In the genomic region with DNA sequence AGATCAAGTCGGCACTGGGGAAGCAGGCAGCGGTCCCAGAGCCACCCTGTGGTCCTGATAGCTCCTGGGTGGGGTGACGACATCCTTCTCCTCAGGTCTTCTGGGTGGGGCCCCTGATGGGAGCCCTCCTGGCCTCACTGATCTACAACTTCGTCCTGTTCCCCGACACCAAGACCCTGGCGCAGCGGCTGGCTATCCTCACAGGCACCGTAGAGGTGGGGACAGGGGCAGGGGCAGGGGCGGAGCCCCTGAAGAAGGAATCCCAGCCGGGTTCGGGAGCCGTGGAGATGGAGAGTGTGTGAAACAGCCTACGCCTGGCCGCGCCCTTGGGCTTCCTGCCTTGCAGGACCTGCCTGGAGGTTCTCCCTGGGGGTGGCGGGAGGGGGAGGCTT, we compare ENCODE assay signal across 28 cellular contexts. TPM values are rescaled to one million over a fixed set of nuclear protein-coding genes. Genes with fewer than 3 reads are reported as not detected.
A peak's percentile ranks its signal among the peaks of the same experiment; 100 is the strongest.
DNase-seq lines count a peak whose midpoint lies in the region; ATAC-seq and TF ChIP-seq lines count a peak whose summit lies in the region.
"Had no signal": no experiment of that assay in that cellular context is flagged by ENCODE, and none has a peak within 500 bp of the region (broad histone marks: within the 10 kb centered on the region; RNA-seq: fewer than 3 reads in every experiment).

No MANE protein-coding gene starts in this region.

- H3K9me3 ChIP-seq in BLaER1 (no peaks in the 10 kb centered on the region), T-helper 17 cell (ENCODE audit: control insufficient read depth, low read length, poor library complexity, severe bottlenecking) (no peaks in the 10 kb centered on the region), esophagus muscularis mucosa (no peaks in the 10 kb centered on the region), sigmoid colon (no peaks in the 10 kb centered on the region), hepatocyte (ENCODE audit: low read depth) (no peaks in the 10 kb centered on the region)
- H3K9me3 ChIP-seq: BE2C, heart right ventricle, left lung, pancreas had no signal

- H3K4me3 ChIP-seq in BLaER1 (no peak overlapping the region), esophagus muscularis mucosa (no peak overlapping the region), sigmoid colon (no peak overlapping the region), hepatocyte (no peak overlapping the region)
- H3K4me3 ChIP-seq: heart right ventricle, left lung, pancreas, PC-9 had no signal

- H2AFZ ChIP-seq in hepatocyte = no peak overlapping the region
- H2AFZ ChIP-seq: PC-9 had no signal

- no peaks in the 10 kb centered on the region for H3K79me2 ChIP-seq in hepatocyte

- H3K9me2 ChIP-seq in hepatocyte (replicated peaks; ENCODE audit: insufficient read depth) = no peaks in the 10 kb centered on the region

- TF ChIP-seq CTCF in esophagus muscularis mucosa (IDR thresholded peaks at IDR 0.05) (no peak), sigmoid colon (IDR thresholded peaks at IDR 0.05) (no peak), hepatocyte (IDR thresholded peaks at IDR 0.05; ENCODE audit: poor library complexity) (no peak)

- no peaks in the 10 kb centered on the region for H3K36me3 Mint-ChIP-seq in T-helper 17 cell (ENCODE audit: low read depth)
- H3K36me3 Mint-ChIP-seq: mesothelial cell of epicardium, natural killer cell, type B pancreatic cell had no signal

- H4K20me1 ChIP-seq in BLaER1 (no peaks in the 10 kb centered on the region), hepatocyte (ENCODE audit: insufficient read depth, poor library complexity, severe bottlenecking) (no peaks in the 10 kb centered on the region)

- H3K27ac ChIP-seq in BLaER1 (0 out of 2 replicates have a peak overlapping the region, but pooled peaks have one; percentile 8), esophagus muscularis mucosa (replicated peaks in 1 of 4) (peak overlapping the region; percentile 2 to 62 (median 54)), sigmoid colon (peak overlapping the region in 3 of 4 donors; percentile 53 to 69 (median 60)), hepatocyte (no peak overlapping the region)
- H3K27ac ChIP-seq: heart right ventricle, left lung, pancreas, PC-9 had no signal

- ATAC-seq in T-helper 17 cell = no peak
- ATAC-seq: natural killer cell; stimulated activated naive CD8-positive, alpha-beta T cell treated with anti-CD3 and anti-CD28 coated beads, Interleukin-15, Interleukin-2, amounts not matched to agents 100 U/mL and 50 U/mL, for 24 hours had no signal

- TF ChIP-seq EP300 in esophagus muscularis mucosa (IDR thresholded peaks at IDR 0.05) = no peak
- no peak for TF ChIP-seq EP300 in sigmoid colon (IDR thresholded peaks at IDR 0.05)

- DNase-seq in T-helper 17 cell (no peak), esophagus muscularis mucosa (ENCODE audit: extremely low spot score) (no peak), sigmoid colon (peak; percentile 67), hypothalamus (lab: John Stamatoyannopoulos, UW) (no peak), mucosa of gallbladder (ENCODE audit: low spot score) (no peak), hepatocyte (ENCODE audit: low spot score) (no peak), GM03348 (ENCODE audit: low spot score) (no peak)
- DNase-seq: activated CD4-positive, alpha-beta T cell treated with anti-CD3 and anti-CD28 coated beads for 1 hour; BE2C; COR-L47; dermis blood vessel endothelial cell; DMS79 treated with DMSO at 0.1 percent for 48 hours; GOT3; heart right ventricle; Karpas-422; left lung; natural killer cell; NCI-H146; NCI-H524; NK-92 treated with Interleukin-12 subunit alpha and Interleukin-12 subunit beta, amount 100 ng/mL, for 24 hours; pancreas; PC-9; SHP77 treated with DMSO at 0.1 percent for 48 hours; stimulated activated naive CD8-positive, alpha-beta T cell treated with anti-CD3 and anti-CD28 coated beads, Interleukin-15, Interleukin-2, amounts not matched to agents 100 U/mL and 50 U/mL, for 24 hours had no signal

- intact Hi-C loops in esophagus muscularis mucosa (cut with DNase I) (no loop called here), sigmoid colon (cut with DNase I) (no loop called here)

- peak overlapping the region; percentile 61 for H3K27ac Mint-ChIP-seq in T-helper 17 cell
- H3K27ac Mint-ChIP-seq: mesothelial cell of epicardium, natural killer cell, type B pancreatic cell had no signal

- WGBS in esophagus muscularis mucosa = 74% methylated on average over 13 of the region's 16 CpGs
- WGBS in sigmoid colon, 2 donors = 39 to 68% methylated on average over 16 of the region's 16 CpGs
- WGBS in hepatocyte (ENCODE audit: low lambda C conversion rate, missing lambda C conversion rate) = 70% methylated on average over 14 of the region's 16 CpGs

- H3K27me3 Mint-ChIP-seq in T-helper 17 cell = no peaks in the 10 kb centered on the region
- H3K27me3 Mint-ChIP-seq: type B pancreatic cell had no signal

- no peak for TF ChIP-seq POLR2A in esophagus muscularis mucosa (IDR thresholded peaks at IDR 0.05; ENCODE audit: low read depth)
- no peak for TF ChIP-seq POLR2A in sigmoid colon (IDR thresholded peaks at IDR 0.05)

- H3K27me3 ChIP-seq in BLaER1 (no peaks in the 10 kb centered on the region), esophagus muscularis mucosa (peaks cover 0 to 5% (median 0%) of the 10 kb centered on the region in 4 donors), sigmoid colon (no peaks in the 10 kb centered on the region), hepatocyte (no peaks in the 10 kb centered on the region)
- H3K27me3 ChIP-seq: BE2C, pancreas had no signal

- H3K4me2 ChIP-seq in BLaER1 = no peak overlapping the region
- no peak overlapping the region for H3K4me2 ChIP-seq in hepatocyte
- H3K4me2 ChIP-seq: PC-9 had no signal

- no peak overlapping the region for H3K9ac ChIP-seq in BLaER1

- peaks cover under 1% of the 10 kb centered on the region for H3K4me1 Mint-ChIP-seq in T-helper 17 cell
- H3K4me1 Mint-ChIP-seq: natural killer cell had no signal

- peaks cover 21% of the 10 kb centered on the region for H3K4me1 ChIP-seq in BLaER1
- H3K4me1 ChIP-seq in esophagus muscularis mucosa = peaks cover 7 to 23% (median 20%) of the 10 kb centered on the region in 4 donors
- H3K4me1 ChIP-seq in sigmoid colon = peaks cover 0 to 18% (median 14%) of the 10 kb centered on the region in 4 donors
- peaks cover 9% of the 10 kb centered on the region for H3K4me1 ChIP-seq in hepatocyte (ENCODE audit: insufficient read depth)
- H3K4me1 ChIP-seq: pancreas had no signal

- no peak overlapping the region for H3K4me3 Mint-ChIP-seq in T-helper 17 cell
- H3K4me3 Mint-ChIP-seq: mesothelial cell of epicardium, natural killer cell, type B pancreatic cell had no signal

- no peaks in the 10 kb centered on the region for H3K36me3 ChIP-seq in BLaER1
- H3K36me3 ChIP-seq in esophagus muscularis mucosa = no peaks in the 10 kb centered on the region
- H3K36me3 ChIP-seq in sigmoid colon = no peaks in the 10 kb centered on the region
- no peaks in the 10 kb centered on the region for H3K36me3 ChIP-seq in hepatocyte (replicated peaks; ENCODE audit: insufficient read depth, low read depth)
- H3K36me3 ChIP-seq: BE2C, heart right ventricle, left lung, pancreas had no signal

RNA-seq across cellular contexts. Expression of a gene that starts 2.6 kb away (rescaled TPM):
- not detected for total RNA-seq in T-helper 17 cell
- under 1 TPM in 1 of 4 donors, not detected in 3; 0.11 TPM for total RNA-seq in esophagus muscularis mucosa
- under 1 TPM; 0.14 to 0.83 (median 0.60) TPM for total RNA-seq in sigmoid colon
- polyA plus RNA-seq in sigmoid colon = under 1 TPM in 1 of 3 donors, not detected in 2; 0.12 TPM
- total RNA-seq in mucosa of gallbladder = 0.32 TPM
- not detected in 2 replicates for total RNA-seq in hepatocyte
- polyA plus RNA-seq in hepatocyte = 0.23 TPM in 1 of 2 replicates, not detected in the other
- total RNA-seq: bronchial epithelial cell, dermis blood vessel endothelial cell, heart right ventricle, natural killer cell, PC-9 had no signal

RNA-seq across cellular contexts. Expression of a gene that starts 13.7 kb away (rescaled TPM):
- total RNA-seq in T-helper 17 cell (not detected), esophagus muscularis mucosa (under 1 TPM in 1 of 4 donors, not detected in 3; 0.83 TPM), sigmoid colon (not detected), mucosa of gallbladder (1.6 TPM), hepatocyte (1.2 and 1.3 TPM in 2 replicates)
- polyA plus RNA-seq in sigmoid colon (under 1 TPM in 1 of 3 donors, not detected in 2; 0.09 TPM), hepatocyte (0.50 and 1.2 TPM in 2 replicates)
- total RNA-seq: natural killer cell had no signal

RNA-seq across cellular contexts. Expression of a gene that starts 24.8 kb away (rescaled TPM):
- total RNA-seq in T-helper 17 cell (not detected), esophagus muscularis mucosa (not detected), sigmoid colon (not detected), mucosa of gallbladder (not detected), hepatocyte (0.08 and 1.4 TPM in 2 replicates)
- polyA plus RNA-seq in sigmoid colon (not detected), hepatocyte (0.71 and 1.8 TPM in 2 replicates)
- total RNA-seq: bronchial epithelial cell, dermis blood vessel endothelial cell, heart right ventricle, mesothelial cell of epicardium, natural killer cell, PC-9 had no signal

RNA-seq across cellular contexts. Expression of a gene that starts 49.9 kb away (rescaled TPM):
- total RNA-seq in T-helper 17 cell (1 to 10 TPM; 6.8 to 7.3 TPM), esophagus muscularis mucosa (10 to 100 TPM; 10.5 to 13.3 (median 11.4) TPM), sigmoid colon (10 to 100 TPM; 14.1 to 42.6 (median 27.0) TPM), mucosa of gallbladder (16.6 TPM), hepatocyte (22.1 and 22.2 TPM in 2 replicates)
- polyA plus RNA-seq in sigmoid colon (10 to 100 TPM in 1 of 3 donors, 1 to 10 TPM in 2; 4.8 to 22.5 (median 8.3) TPM), hepatocyte (12.6 and 17.3 TPM in 2 replicates)
